17 cellular contexts compared by ENCODE assay signal in the genomic region with DNA sequence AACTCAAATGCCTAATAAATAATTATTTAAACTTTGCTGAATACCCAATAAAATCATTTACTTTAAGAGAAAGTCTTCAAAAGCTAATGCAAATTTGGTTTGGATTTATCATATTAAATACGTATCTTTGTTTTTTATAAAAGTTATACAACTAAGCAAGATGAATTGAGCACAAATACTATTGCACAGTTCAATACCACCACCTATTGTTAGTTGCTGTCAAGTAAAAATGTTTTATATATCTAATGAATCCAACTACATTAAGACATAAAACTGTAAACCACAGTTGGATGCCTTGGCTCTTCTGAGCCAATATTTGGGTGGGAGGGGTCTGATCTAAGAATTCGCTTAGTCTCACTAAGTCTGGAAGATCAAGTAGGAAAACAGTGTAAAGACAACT. TPM values are rescaled to one million over a fixed set of nuclear protein-coding genes. Genes with fewer than 3 reads are reported as not detected.
A peak's percentile ranks its signal among the peaks of the same experiment; 100 is the strongest.
DNase-seq lines count a peak whose midpoint lies in the region; ATAC-seq and TF ChIP-seq lines count a peak whose summit lies in the region.
"Had no signal": no experiment of that assay in that cellular context is flagged by ENCODE, and none has a peak within 500 bp of the region (broad histone marks: within the 10 kb centered on the region; RNA-seq: fewer than 3 reads in every experiment).

No MANE protein-coding gene starts in this region.

- H2AFZ ChIP-seq in osteoblast (ENCODE audit: low read length): no peak overlapping the region
- H2AFZ ChIP-seq: parathyroid adenoma had no signal

- no peak overlapping the region for H3K4me3 ChIP-seq in osteoblast (ENCODE audit: insufficient read depth, low read length)
- no peak overlapping the region for H3K4me3 ChIP-seq in breast epithelium

- no peak overlapping the region for H3K27ac ChIP-seq in osteoblast (ENCODE audit: low read depth, low read length)
- H3K27ac ChIP-seq in breast epithelium: no peak overlapping the region
- H3K27ac ChIP-seq: HL-60, parathyroid adenoma had no signal

- intact Hi-C loops in breast epithelium (cut with DNase I; ENCODE audit: low total_unique reads): no loop called here

- TF ChIP-seq CTCF in LNCAP (IDR thresholded peaks at IDR 0.05) (peak; percentile 59), chondrocyte (IDR thresholded peaks at IDR 0.05) (peak; percentile 76), osteoblast (IDR thresholded peaks at IDR 0.05; ENCODE audit: extremely low read depth, low read depth, low read length) (peak; percentile 30), breast epithelium (IDR thresholded peaks at IDR 0.05) (no peak)

- H3K4me1 Mint-ChIP-seq in chondrocyte (ENCODE audit: low read depth): peaks cover 20% of the 10 kb centered on the region

- peaks cover 55% of the 10 kb centered on the region for H3K79me2 ChIP-seq in osteoblast (ENCODE audit: insufficient read depth, low read length)

- H3K27me3 ChIP-seq in osteoblast (ENCODE audit: insufficient read depth, low read length) (no peaks in the 10 kb centered on the region), breast epithelium (no peaks in the 10 kb centered on the region)

- TF ChIP-seq POLR2A in breast epithelium (IDR thresholded peaks at IDR 0.05): no peak

- H3K9me3 Mint-ChIP-seq in chondrocyte (ENCODE audit: low read depth): no peaks in the 10 kb centered on the region
- H3K9me3 Mint-ChIP-seq: activated CD4-positive, alpha-beta T cell treated with anti-CD3 and anti-CD28 coated beads, Interleukin-2, amount 10 ng/mL, durations not matched to agents 7 days and 5 days had no signal

- no peaks in the 10 kb centered on the region for H3K27me3 Mint-ChIP-seq in chondrocyte (ENCODE audit: low read depth)
- H3K27me3 Mint-ChIP-seq: activated CD4-positive, alpha-beta T cell treated with anti-CD3 and anti-CD28 coated beads, Interleukin-2, amount 10 ng/mL, durations not matched to agents 7 days and 5 days had no signal

- no peaks in the 10 kb centered on the region for H3K36me3 Mint-ChIP-seq in chondrocyte (ENCODE audit: low read depth)

- no peak for ATAC-seq in HG03442 (IDR thresholded peaks at IDR 0.05; ENCODE audit: unreplicated experiment)

- H3K9me3 ChIP-seq in osteoblast (ENCODE audit: low read depth, low read length) (no peaks in the 10 kb centered on the region), breast epithelium (no peaks in the 10 kb centered on the region)

- H3K27ac Mint-ChIP-seq in chondrocyte (ENCODE audit: unreplicated experiment): peak overlapping the region; percentile 89
- H3K27ac Mint-ChIP-seq: activated CD4-positive, alpha-beta T cell treated with anti-CD3 and anti-CD28 coated beads, Interleukin-2, amount 10 ng/mL, durations not matched to agents 7 days and 5 days had no signal

- H3K4me3 Mint-ChIP-seq in chondrocyte (ENCODE audit: unreplicated experiment): no peak overlapping the region
- H3K4me3 Mint-ChIP-seq: activated CD4-positive, alpha-beta T cell treated with anti-CD3 and anti-CD28 coated beads, Interleukin-2, amount 10 ng/mL, durations not matched to agents 7 days and 5 days had no signal

- H3K4me1 ChIP-seq in osteoblast (ENCODE audit: insufficient read depth, low read length) (no peaks in the 10 kb centered on the region), breast epithelium (no peaks in the 10 kb centered on the region)
- H3K4me1 ChIP-seq: parathyroid adenoma had no signal

- peaks cover 8% of the 10 kb centered on the region for H4K20me1 ChIP-seq in osteoblast (ENCODE audit: insufficient read depth, low read length)

- H3K36me3 ChIP-seq in osteoblast (ENCODE audit: insufficient read depth, low read length) (no peaks in the 10 kb centered on the region), breast epithelium (no peaks in the 10 kb centered on the region)

- no peak overlapping the region for H3K4me2 ChIP-seq in osteoblast (ENCODE audit: insufficient read depth, low read length)

- DNase-seq in NOMO-1 treated with DMSO at 0.1 percent for 48 hours (lab: John Stamatoyannopoulos, UW; ENCODE audit: unreplicated experiment) (peak; percentile 13), NOMO-1 treated with dmso at 0.1 percent for 144 hours (lab: John Stamatoyannopoulos, UW; ENCODE audit: unreplicated experiment) (no peak), chondrocyte (ENCODE audit: low spot score) (no peak), osteoblast (ENCODE audit: insufficient read length, low spot score, missing footprints) (no peak), medulla oblongata (ENCODE audit: extremely low spot score) (no peak), breast epithelium (ENCODE audit: low spot score in 2 of 2) (no peak)
- DNase-seq: 8988T; activated CD4-positive, alpha-beta T cell treated with anti-CD3 and anti-CD28 coated beads, Interleukin-2, amount 10 ng/mL, durations not matched to agents 7 days and 5 days; COR-L47; NCI-H774; SHP77 treated with DMSO at 0.1 percent for 48 hours; stimulated activated CD4-positive, alpha-beta T cell treated with anti-CD3 and anti-CD28 coated beads, Interleukin-15, amount 100 ng/mL, for 24 hours; T1000 had no signal

RNA-seq across cellular contexts. Expression of gene FBXL20, which starts 7.7 kb away (rescaled TPM):
- 21.3 to 21.9 TPM (median 21.8 TPM) in 3 replicates for total RNA-seq in chondrocyte
- 20.3 and 22.1 TPM in 2 replicates for total RNA-seq in osteoblast
- total RNA-seq in breast epithelium: 10 to 100 TPM; 17.0 to 33.1 (median 25.3) TPM

RNA-seq across cellular contexts. Expression of gene MED1, which starts 57.3 kb away (rescaled TPM):
- total RNA-seq in chondrocyte: 37.3 to 43.0 TPM (median 39.2 TPM) in 3 replicates
- total RNA-seq in osteoblast: 24.6 and 25.0 TPM in 2 replicates
- total RNA-seq in breast epithelium: 10 to 100 TPM; 21.4 to 36.3 (median 33.1) TPM

Comparison
In these comparisons a context has a peak if more than half of its experiments do, and no peak if none do; other contexts are left out.
1. CTCF ChIP-seq: peak in LNCAP (single experiment), chondrocyte (single experiment) and osteoblast (single experiment); none in breast epithelium (0 of 3).